ENCODE assay signal across 8 cellular contexts in genomic region chr19:47512183-47512947, GRCh38. TPM values are rescaled to one million over a fixed set of nuclear protein-coding genes. Genes with fewer than 3 reads are reported as not detected.
DNase-seq lines count a peak whose midpoint lies in the region; ATAC-seq and TF ChIP-seq lines count a peak whose summit lies in the region.

No MANE protein-coding gene starts in this region.

- H3K27ac ChIP-seq in transverse colon = peak overlapping the region; percentile 84 to 99 (median 97)

- WGBS in transverse colon (ENCODE audit: low coverage in 1 of 2), 2 donors = 38 to 41% methylated on average over 3 to 11 of the region's 11 CpGs

- peak overlapping the region in 3 of 4 donors; percentile 82 to 98 (median 95) for H3K4me3 ChIP-seq in transverse colon

- H3K27me3 Mint-ChIP-seq in activated T-cell treated with anti-CD3 and anti-CD28 coated beads, Interleukin-2, amount 50 U/mL, for 72 hours (ENCODE audit: low read depth) = no peaks in the 10 kb centered on the region
- H3K27me3 Mint-ChIP-seq in activated T-helper 2 cell treated with anti-CD3 and anti-CD28 coated beads, Interferon-gamma antibody, Interleukin-2, Interleukin-4, amounts not matched to agents 10 μg/mL and 5 μg/mL and 100 μg/mL, durations not matched to agents 14 hours and 24 hours and 36 hours (ENCODE audit: low read depth) = no peaks in the 10 kb centered on the region

- H3K9me3 ChIP-seq in transverse colon = no peaks in the 10 kb centered on the region

- no peak for TF ChIP-seq CTCF in transverse colon (IDR thresholded peaks at IDR 0.05)

- peaks cover 3 to 4% of the 10 kb centered on the region in 2 donors for H3K36me3 Mint-ChIP-seq in activated T-cell treated with anti-CD3 and anti-CD28 coated beads, Interleukin-2, amount 50 U/mL, for 72 hours (ENCODE audit: insufficient read depth in 2 of 2)
- H3K36me3 Mint-ChIP-seq in activated T-helper 2 cell treated with anti-CD3 and anti-CD28 coated beads, Interferon-gamma antibody, Interleukin-2, Interleukin-4, amounts not matched to agents 10 μg/mL and 5 μg/mL and 100 μg/mL, durations not matched to agents 14 hours and 24 hours and 36 hours (ENCODE audit: low read depth) = peaks cover 5% of the 10 kb centered on the region

- intact Hi-C loops in activated T-helper 2 cell treated with anti-CD3 and anti-CD28 coated beads, Interferon-gamma antibody, Interleukin-2, Interleukin-4, amounts not matched to agents 10 μg/mL and 5 μg/mL and 100 μg/mL, durations not matched to agents 14 hours and 24 hours and 36 hours (cut with micrococcal nuclease) = no loop called here
- intact Hi-C loops in transverse colon (cut with DNase I; ENCODE audit: low total_unique reads) = loop anchor here (10.0 kb wide), 2 partner anchors 192 to 272 kb away; no protein-coding TSS in a partner anchor

- no peaks in the 10 kb centered on the region for H3K36me3 ChIP-seq in transverse colon

- peaks cover 33 to 69% (median 47%) of the 10 kb centered on the region in 4 donors for H3K4me1 ChIP-seq in transverse colon

- peak overlapping the region; percentile 92 to 98 for H3K4me3 Mint-ChIP-seq in activated T-cell treated with anti-CD3 and anti-CD28 coated beads, Interleukin-2, amount 50 U/mL, for 72 hours
- H3K4me3 Mint-ChIP-seq in activated T-helper 2 cell treated with anti-CD3 and anti-CD28 coated beads, Interferon-gamma antibody, Interleukin-2, Interleukin-4, amounts not matched to agents 10 μg/mL and 5 μg/mL and 100 μg/mL, durations not matched to agents 14 hours and 24 hours and 36 hours (ENCODE audit: low read depth) = peak overlapping the region; percentile 96

- H3K27ac Mint-ChIP-seq in activated T-cell treated with anti-CD3 and anti-CD28 coated beads, Interleukin-2, amount 50 U/mL, for 72 hours = peak overlapping the region; percentile 99
- H3K27ac Mint-ChIP-seq in activated T-helper 2 cell treated with anti-CD3 and anti-CD28 coated beads, Interferon-gamma antibody, Interleukin-2, Interleukin-4, amounts not matched to agents 10 μg/mL and 5 μg/mL and 100 μg/mL, durations not matched to agents 14 hours and 24 hours and 36 hours = peak overlapping the region; percentile 67

- H3K4me1 Mint-ChIP-seq in activated T-cell treated with anti-CD3 and anti-CD28 coated beads, Interleukin-2, amount 50 U/mL, for 72 hours (ENCODE audit: low read depth) = peaks cover 67% of the 10 kb centered on the region
- H3K4me1 Mint-ChIP-seq in activated T-helper 2 cell treated with anti-CD3 and anti-CD28 coated beads, Interferon-gamma antibody, Interleukin-2, Interleukin-4, amounts not matched to agents 10 μg/mL and 5 μg/mL and 100 μg/mL, durations not matched to agents 14 hours and 24 hours and 36 hours (ENCODE audit: low read depth) = peaks cover 42% of the 10 kb centered on the region

- H3K9me3 Mint-ChIP-seq in activated T-cell treated with anti-CD3 and anti-CD28 coated beads, Interleukin-2, amount 50 U/mL, for 72 hours = no peaks in the 10 kb centered on the region
- no peaks in the 10 kb centered on the region for H3K9me3 Mint-ChIP-seq in activated T-helper 2 cell treated with anti-CD3 and anti-CD28 coated beads, Interferon-gamma antibody, Interleukin-2, Interleukin-4, amounts not matched to agents 10 μg/mL and 5 μg/mL and 100 μg/mL, durations not matched to agents 14 hours and 24 hours and 36 hours

- TF ChIP-seq EP300 in transverse colon (IDR thresholded peaks at IDR 0.05; ENCODE audit: low read depth) = no peak

- no peaks in the 10 kb centered on the region for H3K27me3 ChIP-seq in transverse colon

- peak; percentile 62 for TF ChIP-seq POLR2A in transverse colon (IDR thresholded peaks at IDR 0.05)

- in situ Hi-C loops in transverse colon (cut with MboI; ENCODE audit: low pct_ligation_motif_present in 1 of 4, low pct_unique_long_range_greater_than_20kb in 1 of 4, low sequenced_read_pairs in 3 of 4) = loop anchor here in 3 of 4 donors (5.0 to 10.0 kb wide), 3 partner anchors 78 to 95 kb away; partner anchors contain the start of gene BICRA (in 2 of the 3)

- no peak for ATAC-seq in activated T-cell treated with anti-CD3 and anti-CD28 coated beads, Interleukin-2, amount 50 U/mL, for 72 hours (replicated peaks in 1 of 2)
- no peak for ATAC-seq in esophagus mucosa
- ATAC-seq in HG03520 (IDR thresholded peaks at IDR 0.05; ENCODE audit: unreplicated experiment) = no peak

- DNase-seq in activated T-cell treated with anti-CD3 and anti-CD28 coated beads, Interleukin-2, amount 50 U/mL, for 72 hours = no peak
- DNase-seq in activated T-cell treated with anti-CD3 and anti-CD28 coated beads, Interleukin-2, amount 50 U/mL, for 48 hours = no peak
- DNase-seq in activated T-helper 2 cell treated with anti-CD3 and anti-CD28 coated beads, Interferon-gamma antibody, Interleukin-2, Interleukin-4, amounts not matched to agents 10 μg/mL and 5 μg/mL and 100 μg/mL, durations not matched to agents 14 hours and 24 hours and 36 hours (ENCODE audit: low spot score) = no peak
- DNase-seq in left kidney (ENCODE audit: low read depth, low spot score) = peak; percentile 34
- DNase-seq in transverse colon = peak; percentile 77
- no peak for DNase-seq in NCI-H187 (lab: John Stamatoyannopoulos, UW)

RNA-seq across cellular contexts. Expression of gene NAPA, which starts 2.5 kb away (rescaled TPM):
- 10 to 100 TPM; 64.4 to 71.5 TPM for total RNA-seq in activated T-cell treated with anti-CD3 and anti-CD28 coated beads, Interleukin-2, amount 50 U/mL, for 72 hours
- total RNA-seq in activated T-helper 2 cell treated with anti-CD3 and anti-CD28 coated beads, Interferon-gamma antibody, Interleukin-2, Interleukin-4, amounts not matched to agents 10 μg/mL and 5 μg/mL and 100 μg/mL, durations not matched to agents 14 hours and 24 hours and 36 hours = 56.9 and 60.1 TPM in 2 replicates
- 100 to 1,000 TPM in 3 of 4 donors, 10 to 100 TPM in 1; 94.8 to 138 (median 114) TPM for total RNA-seq in transverse colon
- 96.2 TPM for total RNA-seq in esophagus mucosa

RNA-seq across cellular contexts. Expression of gene KPTN, which starts 28.3 kb away (rescaled TPM):
- 10 to 100 TPM in 1 of 2 donors, 1 to 10 TPM in 1; 7.2 to 10.5 TPM for total RNA-seq in activated T-cell treated with anti-CD3 and anti-CD28 coated beads, Interleukin-2, amount 50 U/mL, for 72 hours
- total RNA-seq in activated T-helper 2 cell treated with anti-CD3 and anti-CD28 coated beads, Interferon-gamma antibody, Interleukin-2, Interleukin-4, amounts not matched to agents 10 μg/mL and 5 μg/mL and 100 μg/mL, durations not matched to agents 14 hours and 24 hours and 36 hours = 9.6 and 11.3 TPM in 2 replicates
- 1 to 10 TPM in 3 of 4 donors, not detected in 1; 2.2 to 5.7 (median 3.3) TPM for total RNA-seq in transverse colon
- 9.8 TPM for total RNA-seq in esophagus mucosa

RNA-seq across cellular contexts. Expression of gene SLC8A2, which starts 40.7 kb away (rescaled TPM):
- total RNA-seq in activated T-cell treated with anti-CD3 and anti-CD28 coated beads, Interleukin-2, amount 50 U/mL, for 72 hours = under 1 TPM; 0.17 to 0.97 TPM
- not detected in 2 replicates for total RNA-seq in activated T-helper 2 cell treated with anti-CD3 and anti-CD28 coated beads, Interferon-gamma antibody, Interleukin-2, Interleukin-4, amounts not matched to agents 10 μg/mL and 5 μg/mL and 100 μg/mL, durations not matched to agents 14 hours and 24 hours and 36 hours
- total RNA-seq in transverse colon (10 to 100 TPM in 2 of 4 donors, 1 to 10 TPM in 1, under 1 TPM in 1; 0.82 to 36.4 (median 9.6) TPM), esophagus mucosa (0.12 TPM)

Comparison
In these comparisons a context has a peak if more than half of its experiments do, and no peak if none do; other contexts are left out.
1. DNase-seq: peak in left kidney (single experiment) and transverse colon (single experiment); none in activated T-cell treated with anti-CD3 and anti-CD28 coated beads, Interleukin-2, amount 50 U/mL, for 72 hours (0 of 2), activated T-cell treated with anti-CD3 and anti-CD28 coated beads, Interleukin-2, amount 50 U/mL, for 48 hours (0 of 2), activated T-helper 2 cell treated with anti-CD3 and anti-CD28 coated beads, Interferon-gamma antibody, Interleukin-2, Interleukin-4, amounts not matched to agents 10 μg/mL and 5 μg/mL and 100 μg/mL, durations not matched to agents 14 hours and 24 hours and 36 hours (single experiment) and NCI-H187 (0 of 2).